ENCODE assay signal across 8 cellular contexts in the genomic region with DNA sequence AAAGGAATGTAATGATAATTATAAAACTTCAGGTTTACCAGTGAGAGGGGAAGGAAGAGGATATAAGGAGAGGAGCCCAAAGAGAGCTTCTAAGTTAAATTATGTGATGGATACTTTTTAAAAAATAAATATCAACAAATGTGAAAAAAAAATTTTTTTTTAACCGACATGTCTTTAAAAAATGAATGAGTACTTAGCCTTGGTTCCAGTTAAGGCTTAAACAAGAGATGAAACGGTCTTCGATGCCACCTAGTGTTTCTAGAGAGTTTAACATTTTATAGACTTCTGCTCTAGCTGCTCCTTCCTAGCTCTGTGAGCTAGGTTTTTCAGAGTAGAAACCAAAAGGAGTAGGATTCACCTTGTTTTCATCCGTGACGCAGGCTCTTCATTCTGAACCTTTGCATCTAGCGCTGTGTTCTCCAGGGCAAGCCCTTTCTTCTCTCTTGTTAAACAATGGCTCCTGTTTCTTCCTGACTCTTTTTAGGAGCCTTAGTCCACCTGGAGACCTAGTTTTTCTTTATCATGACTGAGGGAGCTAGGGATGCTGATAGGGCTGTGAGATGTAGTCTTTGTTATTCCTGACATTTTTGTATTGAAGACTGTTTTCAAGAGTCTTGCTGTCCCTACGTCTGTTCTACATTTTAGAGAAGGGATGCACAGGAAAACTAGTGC. TPM values are rescaled to one million over a fixed set of nuclear protein-coding genes. Genes with fewer than 3 reads are reported as not detected.
DNase-seq lines count a peak whose midpoint lies in the region; ATAC-seq and TF ChIP-seq lines count a peak whose summit lies in the region.

No MANE protein-coding gene starts in this region.

- CTCF ChIA-PET in activated naive CD4-positive, alpha-beta T cell treated with anti-CD3 and anti-CD28 coated beads, Interleukin-2, amount 10 ng/mL, durations not matched to agents 7 days and 5 days (lab: Charles Lee): interaction anchor here (0.6 to 1.7 kb wide), 23 partner anchors 9 to 312 kb away, joined by 3 to 18 read pairs (median 3); partner anchors contain the start of genes PTPRA and TMEM239

- H3K4me1 Mint-ChIP-seq in activated naive CD4-positive, alpha-beta T cell treated with anti-CD3 and anti-CD28 coated beads, Interleukin-2, amount 10 ng/mL, durations not matched to agents 7 days and 5 days: no peaks in the 10 kb centered on the region
- peaks cover 9% of the 10 kb centered on the region for H3K4me1 Mint-ChIP-seq in T-helper 17 cell

- peak in 8 of 9 donors; percentile 34 to 70 (median 49) for TF ChIP-seq CTCF in heart right ventricle (IDR thresholded peaks at IDR 0.05)

- no peaks in the 10 kb centered on the region for H3K4me1 ChIP-seq in heart right ventricle

- H3K27ac Mint-ChIP-seq in activated naive CD4-positive, alpha-beta T cell treated with anti-CD3 and anti-CD28 coated beads, Interleukin-2, amount 10 ng/mL, durations not matched to agents 7 days and 5 days: peak overlapping the region; percentile 28
- peak overlapping the region; percentile 43 for H3K27ac Mint-ChIP-seq in T-helper 17 cell

- no peak for DNase-seq in activated naive CD4-positive, alpha-beta T cell treated with anti-CD3 and anti-CD28 coated beads, Interleukin-2, amount 10 ng/mL, durations not matched to agents 7 days and 5 days
- no peak for DNase-seq in activated naive CD4-positive, alpha-beta T cell (lab: John Stamatoyannopoulos, UW)
- peak; percentile 42 to 82 (median 58) for DNase-seq in NCI-H1417 (lab: John Stamatoyannopoulos, UW)
- DNase-seq in T-helper 17 cell: no peak
- peak in 1 of 2 donors; percentile 10 for DNase-seq in heart right ventricle
- DNase-seq in skeletal muscle cell (ENCODE audit: low read depth): peak; percentile 26
- no peak for DNase-seq in activated gamma-delta T cell (lab: John Stamatoyannopoulos, UW)
- DNase-seq in dedifferentiated amniotic fluid mesenchymal stem cell (ENCODE audit: extremely low spot score): no peak

- H3K36me3 Mint-ChIP-seq in activated naive CD4-positive, alpha-beta T cell treated with anti-CD3 and anti-CD28 coated beads, Interleukin-2, amount 10 ng/mL, durations not matched to agents 7 days and 5 days: peaks cover 10% of the 10 kb centered on the region
- peaks cover 5% of the 10 kb centered on the region for H3K36me3 Mint-ChIP-seq in T-helper 17 cell (ENCODE audit: low read depth)

- H3K36me3 ChIP-seq in heart right ventricle: peaks cover 0 to 60% (median 2%) of the 10 kb centered on the region in 9 donors

- no peaks in the 10 kb centered on the region for H3K9me3 Mint-ChIP-seq in activated naive CD4-positive, alpha-beta T cell treated with anti-CD3 and anti-CD28 coated beads, Interleukin-2, amount 10 ng/mL, durations not matched to agents 7 days and 5 days

- H3K27me3 Mint-ChIP-seq in activated naive CD4-positive, alpha-beta T cell treated with anti-CD3 and anti-CD28 coated beads, Interleukin-2, amount 10 ng/mL, durations not matched to agents 7 days and 5 days: no peaks in the 10 kb centered on the region
- no peaks in the 10 kb centered on the region for H3K27me3 Mint-ChIP-seq in T-helper 17 cell

- H3K4me3 Mint-ChIP-seq in activated naive CD4-positive, alpha-beta T cell treated with anti-CD3 and anti-CD28 coated beads, Interleukin-2, amount 10 ng/mL, durations not matched to agents 7 days and 5 days: no peak overlapping the region
- H3K4me3 Mint-ChIP-seq in T-helper 17 cell: no peak overlapping the region

- no peak overlapping the region for H3K27ac ChIP-seq in heart right ventricle

- H3K4me3 ChIP-seq in heart right ventricle (no peak overlapping the region), skeletal muscle cell (ENCODE audit: low read depth, low read length) (no peak overlapping the region)

- intact Hi-C loops in heart right ventricle (cut with DNase I): loop anchor here in 4 of 10 donors (10.0 kb wide), 3 partner anchors 126 to 476 kb away; partner anchors contain the start of gene PTPRA (in 1 of the 4)

- H3K9me3 ChIP-seq in T-helper 17 cell (ENCODE audit: control insufficient read depth, low read length, poor library complexity, severe bottlenecking) (no peaks in the 10 kb centered on the region), heart right ventricle (no peaks in the 10 kb centered on the region)

- no peaks in the 10 kb centered on the region for H3K27me3 ChIP-seq in heart right ventricle

- ATAC-seq in T-helper 17 cell: peak; percentile 75
- ATAC-seq in heart right ventricle: peak in 2 of 8 donors; percentile 61

- WGBS in heart right ventricle, 2 donors: 48 to 53% methylated on average over 7 of the region's 7 CpGs

RNA-seq across cellular contexts. Expression of gene GNRH2, which starts 42.4 kb away (rescaled TPM):
- total RNA-seq in T-helper 17 cell (under 1 TPM; 0.92 to 0.94 TPM), heart right ventricle (under 1 TPM in 1 of 10 donors, not detected in 9; 0.47 TPM)
- polyA plus RNA-seq in heart right ventricle: not detected

RNA-seq across cellular contexts. Expression of gene MRPS26, which starts 44.9 kb away (rescaled TPM):
- 10 to 100 TPM; 16.8 to 17.2 TPM for total RNA-seq in T-helper 17 cell
- total RNA-seq in heart right ventricle: 10 to 100 TPM; 39.1 to 60.8 (median 51.5) TPM
- polyA plus RNA-seq in heart right ventricle: 100 to 1,000 TPM; 115 to 119 TPM

Comparison
In these comparisons a context has a peak if more than half of its experiments do, and no peak if none do; other contexts are left out.
1. DNase-seq: peak in NCI-H1417 (3 of 3) and skeletal muscle cell (single experiment); none in activated naive CD4-positive, alpha-beta T cell treated with anti-CD3 and anti-CD28 coated beads, Interleukin-2, amount 10 ng/mL, durations not matched to agents 7 days and 5 days (single experiment), activated naive CD4-positive, alpha-beta T cell (0 of 4), T-helper 17 cell (0 of 3), activated gamma-delta T cell (single experiment) and dedifferentiated amniotic fluid mesenchymal stem cell (single experiment).